Comparison of ENCODE assay signal across 20 cellular contexts in the genomic region with DNA sequence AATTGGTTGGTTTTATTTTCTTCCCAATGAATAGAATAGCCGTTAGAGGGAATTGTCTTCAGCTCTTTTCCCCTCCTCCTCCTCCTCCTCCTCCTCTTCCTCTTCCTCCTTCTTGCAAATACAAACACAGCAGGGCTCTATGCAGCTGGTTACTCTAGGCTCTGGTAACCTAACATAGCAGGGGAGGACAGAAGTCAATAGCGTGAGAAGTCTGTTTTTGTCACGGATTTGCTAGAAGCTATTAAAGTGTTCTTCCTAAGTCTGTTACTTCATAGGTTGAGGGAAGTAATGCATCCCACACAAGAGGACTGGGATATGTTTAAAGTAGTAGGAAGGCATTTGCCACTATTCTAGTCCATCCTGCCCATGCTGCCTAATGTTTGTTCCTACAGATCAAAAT.
DNase-seq lines count a peak whose midpoint lies in the region; ATAC-seq, FAIRE-seq and TF ChIP-seq lines count a peak whose summit lies in the region.
"Had no signal": no experiment of that assay in that cellular context is flagged by ENCODE, and none has a peak within 500 bp of the region (broad histone marks: within the 10 kb centered on the region; RNA-seq: fewer than 3 reads in every experiment).

No MANE protein-coding gene starts in this region.

- in situ Hi-C loops in brain microvascular endothelial cell (cut with HindIII; ENCODE audit: low pct_ligation_motif_present, low sequenced_read_pairs): no loop called here

- BruUV-seq in MCF 10A (replicated peaks; lab: Mats Ljungman, UMichigan): no TSS peak

- ATAC-seq in left ventricle myocardium superior (peak; percentile 36), Right ventricle myocardium inferior (no peak)
- ATAC-seq: HCT116; stimulated activated naive CD8-positive, alpha-beta T cell treated with anti-CD3 and anti-CD28 coated beads, Interleukin-15, Interleukin-2, amounts not matched to agents 100 U/mL and 50 U/mL, for 24 hours had no signal

- no peak overlapping the region for H3K27ac Mint-ChIP-seq in MCF 10A (ENCODE audit: low read depth, unreplicated experiment)

- H3K4me1 ChIP-seq in muscle layer of duodenum (ENCODE audit: control insufficient read depth in 1 of 2, insufficient read depth in 2 of 2, low read length in 2 of 2) (peaks cover 5 to 13% of the 10 kb centered on the region in 2 donors), kidney (ENCODE audit: control insufficient read depth in 1 of 2, insufficient read depth in 1 of 2, low read depth in 1 of 2, low read length in 2 of 2) (peaks cover 2 to 10% of the 10 kb centered on the region in 2 donors)

- H3K4me3 Mint-ChIP-seq in MCF 10A (ENCODE audit: unreplicated experiment): no peak overlapping the region
- H3K4me3 Mint-ChIP-seq: CD4-positive, alpha-beta memory T cell had no signal

- peaks cover 14% of the 10 kb centered on the region for H3K36me3 Mint-ChIP-seq in MCF 10A (ENCODE audit: insufficient read depth, unreplicated experiment)

- intact Hi-C loops in left ventricle myocardium superior (cut with micrococcal nuclease) (no loop called here), Right ventricle myocardium inferior (cut with DNase I) (no loop called here), kidney (cut with DNase I) (no loop called here), MCF 10A (cut with micrococcal nuclease) (no loop called here)

- no peaks in the 10 kb centered on the region for H3K9me3 ChIP-seq in muscle layer of duodenum (ENCODE audit: control insufficient read depth in 1 of 2, low read length in 2 of 2)
- H3K9me3 ChIP-seq in kidney (ENCODE audit: control insufficient read depth in 1 of 2, low read length in 2 of 2): no peaks in the 10 kb centered on the region

- H3K9ac ChIP-seq in kidney (ENCODE audit: low read length in 2 of 2): no peak overlapping the region

- POLR2A ChIA-PET in MCF 10A (lab: Yijun Ruan, JAX): interaction anchor here (0.6 to 1.7 kb wide), 5 partner anchors 8 to 1066 kb away, joined by 3 to 5 read pairs (median 4); no protein-coding TSS in a partner anchor

- FAIRE-seq in kidney (lab: Jason Lieb, UNC): no peak
- FAIRE-seq: GM19239, HTR-8/SVneo had no signal

- TF ChIP-seq CTCF in brain microvascular endothelial cell (IDR thresholded peaks at IDR 0.05; ENCODE audit: low read depth, low read length, missing control alignments) (no peak), kidney (IDR thresholded peaks at IDR 0.05; ENCODE audit: borderline replicate concordance, extremely low read depth, insufficient read depth) (no peak), MCF 10A (IDR thresholded peaks at IDR 0.05; ENCODE audit: unreplicated experiment) (no peak)

- H3K27ac ChIP-seq in brain microvascular endothelial cell (peak overlapping the region; percentile 85), muscle layer of duodenum (ENCODE audit: low read length) (peak overlapping the region; percentile 54), kidney (ENCODE audit: low read depth in 2 of 2, low read length in 2 of 2) (no peak overlapping the region)

- H3K27me3 ChIP-seq in brain microvascular endothelial cell (replicated peaks) (no peaks in the 10 kb centered on the region), muscle layer of duodenum (ENCODE audit: low read depth, low read length) (no peaks in the 10 kb centered on the region)

- H3K27me3 Mint-ChIP-seq in MCF 10A (ENCODE audit: insufficient read depth, unreplicated experiment): no peaks in the 10 kb centered on the region
- H3K27me3 Mint-ChIP-seq: CD4-positive, alpha-beta memory T cell had no signal

- DNase-seq in left ventricle myocardium superior: no peak
- no peak for DNase-seq in Right ventricle myocardium inferior (ENCODE audit: missing footprints)
- no peak for DNase-seq in brain microvascular endothelial cell
- no peak for DNase-seq in NCI-H187 (lab: John Stamatoyannopoulos, UW)
- DNase-seq in NCI-H1048 (lab: John Stamatoyannopoulos, UW): no peak
- no peak for DNase-seq in kidney
- no peak for DNase-seq in MCF 10A (ENCODE audit: unreplicated experiment)
- DNase-seq: activated CD4-positive, alpha-beta T cell treated with anti-CD3 and anti-CD28 coated beads for 1 hour; activated CD8-positive, alpha-beta memory T cell treated with anti-CD3 and anti-CD28 coated beads, Interleukin-2, amount 50 U/mL, for 48 hours; activated naive CD4-positive, alpha-beta T cell; CD4-positive, alpha-beta memory T cell; DMS79 treated with DMSO at 0.1 percent for 48 hours; glutamatergic neuron; NCI-H1930; NCI-H446; stimulated activated naive CD8-positive, alpha-beta T cell treated with anti-CD3 and anti-CD28 coated beads, Interleukin-15, Interleukin-2, amounts not matched to agents 100 U/mL and 50 U/mL, for 24 hours had no signal

- H3K9me3 Mint-ChIP-seq in MCF 10A (ENCODE audit: unreplicated experiment): peaks cover 10% of the 10 kb centered on the region
- H3K9me3 Mint-ChIP-seq: CD4-positive, alpha-beta memory T cell had no signal

- no peaks in the 10 kb centered on the region for H3K4me1 Mint-ChIP-seq in MCF 10A (ENCODE audit: insufficient read depth, unreplicated experiment)

- CTCF ChIA-PET in MCF 10A (lab: Yijun Ruan, JAX): interaction anchor here (0.5 to 1.1 kb wide), 2 partner anchors 18 to 469 kb away, joined by 3 read pairs; no protein-coding TSS in a partner anchor

- no peak overlapping the region for H3K4me3 ChIP-seq in brain microvascular endothelial cell (ENCODE audit: low read depth, low read length)
- no peak overlapping the region for H3K4me3 ChIP-seq in muscle layer of duodenum (ENCODE audit: low read depth in 1 of 2, low read length in 2 of 2)
- H3K4me3 ChIP-seq in kidney (ENCODE audit: low read length in 2 of 2): no peak overlapping the region

- H3K36me3 ChIP-seq in brain microvascular endothelial cell (replicated peaks) (no peaks in the 10 kb centered on the region), muscle layer of duodenum (ENCODE audit: control insufficient read depth in 1 of 2, insufficient read depth in 2 of 2, low read length in 2 of 2) (peaks cover 0 to 6% of the 10 kb centered on the region in 2 donors), kidney (ENCODE audit: control insufficient read depth in 1 of 2, insufficient read depth in 2 of 2, low read length in 2 of 2) (no peaks in the 10 kb centered on the region)

Comparison
In these comparisons a context has a peak if more than half of its experiments do, and no peak if none do; other contexts are left out.
1. H3K27ac ChIP-seq: peak in brain microvascular endothelial cell (single experiment) and muscle layer of duodenum (single experiment); none in kidney (0 of 2).